18 cellular contexts compared by ENCODE assay signal in genomic region chr10:113053091-113053490, GRCh38.
DNase-seq lines count a peak whose midpoint lies in the region; ATAC-seq and TF ChIP-seq lines count a peak whose summit lies in the region.
"Had no signal": no experiment of that assay in that cellular context is flagged by ENCODE, and none has a peak within 500 bp of the region (broad histone marks: within the 10 kb centered on the region; RNA-seq: fewer than 3 reads in every experiment).

No MANE protein-coding gene starts in this region.

- H3K79me2 ChIP-seq in H9 (ENCODE audit: insufficient read depth, low read length): peaks cover 21% of the 10 kb centered on the region; the same call in 1 of the 2 replicates

- H3T11ph ChIP-seq in H9 (ENCODE audit: low read length): no peak overlapping the region

- H3K4me1 Mint-ChIP-seq in H9 (peaks cover 64 to 71% of the 10 kb centered on the region in 2 experiments), endodermal cell (peaks cover 57% of the 10 kb centered on the region)

- H4K20me1 ChIP-seq in H9 (ENCODE audit: control insufficient read depth, insufficient read depth, insufficient read length): no peaks in the 10 kb centered on the region

- H3K4me1 ChIP-seq in H9 (ENCODE audit: insufficient read depth, low read length) (peaks cover 39% of the 10 kb centered on the region), endodermal cell (ENCODE audit: control insufficient read depth, insufficient read depth, low read length) (peaks cover 17% of the 10 kb centered on the region), sigmoid colon (peaks cover 0 to 83% (median 68%) of the 10 kb centered on the region in 4 donors)

- peak overlapping the region; percentile 95 to 97 (median 96); a peak in 4 of 7 replicates for H3K27ac Mint-ChIP-seq in H9
- H3K27ac Mint-ChIP-seq in endodermal cell: peak overlapping the region; percentile 1

- H2BK12ac ChIP-seq in H9 (ENCODE audit: insufficient read length, low read depth, low read length): no peak overlapping the region

- intact Hi-C loops in sigmoid colon (cut with DNase I): no loop called here

- H3K4me2 ChIP-seq in H9 (ENCODE audit: insufficient read depth, insufficient read length, low read length): peak overlapping the region; percentile 43
- H3K4me2 ChIP-seq: KMS-11 had no signal

- no peak overlapping the region for H4K8ac ChIP-seq in H9 (replicated peaks; ENCODE audit: insufficient read length, low read depth, low read length)

- H3K27ac ChIP-seq in H9 (ENCODE audit: insufficient read length, low read depth, low read length) (peak overlapping the region; percentile 90), endodermal cell (ENCODE audit: low read depth, low read length) (no peak overlapping the region), sigmoid colon (peak overlapping the region in 3 of 4 donors; percentile 22 to 48 (median 39))
- H3K27ac ChIP-seq: KMS-11, right lobe of liver, SK-N-MC had no signal

- TF ChIP-seq POLR2A in sigmoid colon (IDR thresholded peaks at IDR 0.05): no peak

- no CpG with 5 or more reads among the region's 10 CpGs for WGBS in H9 (ENCODE audit: extremely low coverage, insufficient read length, low lambda C conversion rate)
- 53 to 67% methylated on average over 5 to 10 of the region's 10 CpGs for WGBS in endodermal cell (ENCODE audit: insufficient coverage in 1 of 2, insufficient read length in 1 of 2), 2 experiments
- WGBS in sigmoid colon, 2 donors: 81 to 84% methylated on average over 10 of the region's 10 CpGs

- no peak overlapping the region for H3K23ac ChIP-seq in H9 (ENCODE audit: insufficient read length, low read depth, low read length)

- peaks cover 10% of the 10 kb centered on the region for H3K79me1 ChIP-seq in H9 (ENCODE audit: insufficient read depth, low read depth, low read length, poor library complexity, severe bottlenecking)

- no peak overlapping the region for H3K9ac ChIP-seq in H9 (ENCODE audit: extremely low read depth, insufficient read length, low read length)
- H3K9ac ChIP-seq in endodermal cell (ENCODE audit: extremely low read depth, low read length, poor library complexity, severe bottlenecking): no peak overlapping the region
- H3K9ac ChIP-seq: KMS-11 had no signal

- H3K27me3 ChIP-seq in H9 (ENCODE audit: insufficient read depth, low read length): no peaks in the 10 kb centered on the region
- H3K27me3 ChIP-seq in endodermal cell (ENCODE audit: control insufficient read depth, insufficient read depth, low read length, poor library complexity, severe bottlenecking): no peaks in the 10 kb centered on the region
- H3K27me3 ChIP-seq in sigmoid colon: no peaks in the 10 kb centered on the region
- H3K27me3 ChIP-seq: right lobe of liver had no signal

- H3K36me3 ChIP-seq in endodermal cell (ENCODE audit: control insufficient read depth, insufficient read depth, low read length): peaks cover 44% of the 10 kb centered on the region
- H3K36me3 ChIP-seq in sigmoid colon: no peaks in the 10 kb centered on the region
- H3K36me3 ChIP-seq: right lobe of liver had no signal

- no peak overlapping the region for H3K18ac ChIP-seq in H9 (ENCODE audit: insufficient read length, low read depth, low read length)

- H3K23me2 ChIP-seq in H9 (ENCODE audit: insufficient read length, low read depth, low read length, poor library complexity, severe bottlenecking): no peaks in the 10 kb centered on the region

- H3K36me3 Mint-ChIP-seq in H9 (ENCODE audit: insufficient read depth in 1 of 3, low read depth in 3 of 3) (peaks cover 4 to 15% (median 12%) of the 10 kb centered on the region in 3 experiments; a peak in 6 of 7 replicates), endodermal cell (ENCODE audit: low read depth) (peaks cover 43% of the 10 kb centered on the region)

- TF ChIP-seq CTCF in H9 (conservative IDR thresholded peaks at IDR 0.05) (no peak), endodermal cell (conservative IDR thresholded peaks at IDR 0.05) (no peak), sigmoid colon (IDR thresholded peaks at IDR 0.05) (no peak), GM10266 (IDR thresholded peaks at IDR 0.05; ENCODE audit: control insufficient read depth, insufficient read depth, low read depth, missing control alignments) (no peak)

- no peaks in the 10 kb centered on the region; a peak in 1 of 5 replicates for H3K9me3 Mint-ChIP-seq in H9
- no peaks in the 10 kb centered on the region for H3K9me3 Mint-ChIP-seq in endodermal cell

- H2BK5ac ChIP-seq in H9 (ENCODE audit: insufficient read length, low read length): no peak overlapping the region

- no peak overlapping the region for H2AFZ ChIP-seq in H9 (ENCODE audit: low read length)

- no peak overlapping the region for H2AK5ac ChIP-seq in H9 (ENCODE audit: insufficient read length, low read length)

- no peak overlapping the region for H4K5ac ChIP-seq in H9 (ENCODE audit: insufficient read length, low read depth, low read length)

- DNase-seq in H9 (peak; percentile 56), endodermal cell (peak; percentile 80), iPS DF 19.7 (ENCODE audit: low read depth, low spot score) (peak; percentile 35), sigmoid colon (peak; percentile 55), GOT3 (lab: John Stamatoyannopoulos, UW) (no peak), GM10266 (ENCODE audit: extremely low spot score) (no peak)
- no peak for DNase-seq in stimulated activated CD8-positive, alpha-beta memory T cell treated with anti-CD3 and anti-CD28 coated beads, Interleukin-4, amount 100 ng/mL, for 48 hours
- DNase-seq: activated CD4-positive, alpha-beta T cell treated with anti-CD3 and anti-CD28 coated beads for 48 hours; activated gamma-delta T cell; cortex of kidney; glutamatergic neuron; NCI-H1092 treated with DMSO at 0.1 percent for 48 hours; PC-3; right lobe of liver; stimulated activated CD4-positive, alpha-beta T cell treated with anti-CD3 and anti-CD28 coated beads, Interleukin-2, amount 100 ng/mL, for 24 hours had no signal

- no peak overlapping the region for H3K4ac ChIP-seq in H9 (ENCODE audit: low read depth, low read length)

- H3K4me3 ChIP-seq in endodermal cell (ENCODE audit: low read length): no peak overlapping the region
- no peak overlapping the region for H3K4me3 ChIP-seq in sigmoid colon
- H3K4me3 ChIP-seq: right lobe of liver, SK-N-MC had no signal

- H3K4me3 Mint-ChIP-seq in H9 (no peak overlapping the region), endodermal cell (no peak overlapping the region)

- H3K9me3 ChIP-seq in H9 (ENCODE audit: control insufficient read depth, low read depth, low read length): no peaks in the 10 kb centered on the region
- H3K9me3 ChIP-seq in endodermal cell (ENCODE audit: control insufficient read depth, low read length): no peaks in the 10 kb centered on the region
- H3K9me3 ChIP-seq in sigmoid colon: no peaks in the 10 kb centered on the region
- H3K9me3 ChIP-seq: right lobe of liver had no signal

- no peak overlapping the region for H4K91ac ChIP-seq in H9 (ENCODE audit: insufficient read length, low read depth, low read length)

- H3K14ac ChIP-seq in H9 (ENCODE audit: insufficient read depth, low read length): no peak overlapping the region

- H3K56ac ChIP-seq in H9 (ENCODE audit: insufficient read length, low read depth, low read length): no peak overlapping the region

- no peak for ATAC-seq in GM19452 (IDR thresholded peaks at IDR 0.05; ENCODE audit: unreplicated experiment)
- ATAC-seq: PC-3 had no signal

- H2BK120ac ChIP-seq in H9 (ENCODE audit: low read depth, low read length, poor library complexity, severe bottlenecking): no peak overlapping the region

- no peak overlapping the region for H2BK15ac ChIP-seq in H9 (ENCODE audit: low read depth, low read length)

- H3K27me3 Mint-ChIP-seq in H9 (ENCODE audit: low read depth): no peaks in the 10 kb centered on the region
- no peaks in the 10 kb centered on the region for H3K27me3 Mint-ChIP-seq in endodermal cell (ENCODE audit: insufficient read depth)

- no peak for TF ChIP-seq EP300 in sigmoid colon (IDR thresholded peaks at IDR 0.05)

- H2BK20ac ChIP-seq in H9 (ENCODE audit: low read depth, low read length, poor library complexity, severe bottlenecking): no peak overlapping the region

Comparison
In these comparisons a context has a peak if more than half of its experiments do, and no peak if none do; other contexts are left out.
1. DNase-seq: peak in H9 (single experiment), endodermal cell (single experiment), iPS DF 19.7 (single experiment) and sigmoid colon (single experiment); none in stimulated activated CD8-positive, alpha-beta memory T cell treated with anti-CD3 and anti-CD28 coated beads, Interleukin-4, amount 100 ng/mL, for 48 hours (single experiment), GOT3 (single experiment) and GM10266 (single experiment).